ENCODE assay signal across 22 cellular contexts in the genomic region with DNA sequence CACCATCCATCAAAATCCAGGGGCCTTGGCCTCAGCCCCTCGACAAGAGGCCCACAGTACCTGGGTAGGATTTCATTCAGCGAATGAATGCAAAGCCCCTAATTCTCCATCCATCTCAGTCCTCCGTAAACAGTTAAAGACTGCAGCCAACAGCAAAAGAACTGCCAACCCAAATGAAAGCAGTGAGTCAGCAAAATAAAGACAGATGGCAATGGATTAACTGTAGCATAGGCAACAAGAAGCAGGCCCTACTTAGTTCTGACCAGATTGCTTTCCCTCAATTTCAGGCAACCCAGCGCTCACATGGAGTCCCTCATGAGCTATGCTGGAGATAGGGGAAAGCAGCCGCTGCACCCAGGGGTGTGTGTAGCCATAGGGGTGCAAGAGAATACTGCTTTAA. TPM values are rescaled to one million over a fixed set of nuclear protein-coding genes. Genes with fewer than 3 reads are reported as not detected.
DNase-seq lines count a peak whose midpoint lies in the region; ATAC-seq and TF ChIP-seq lines count a peak whose summit lies in the region.
"Had no signal": no experiment of that assay in that cellular context is flagged by ENCODE, and none has a peak within 500 bp of the region (broad histone marks: within the 10 kb centered on the region; RNA-seq: fewer than 3 reads in every experiment).

No MANE protein-coding gene starts in this region.

- H3K36me3 Mint-ChIP-seq in mesothelial cell of epicardium = peaks cover 3% of the 10 kb centered on the region
- no peaks in the 10 kb centered on the region for H3K36me3 Mint-ChIP-seq in natural killer cell treated with Interleukin-12 subunit alpha and Interleukin-12 subunit beta and Interleukin-15 and Interleukin-18, amount 100 ng/mL, for 72 hours
- H3K36me3 Mint-ChIP-seq: activated CD4-positive, alpha-beta memory T cell treated with anti-CD3 and anti-CD28 coated beads for 36 hours; activated naive CD4-positive, alpha-beta T cell treated with anti-CD3 and anti-CD28 coated beads, Interleukin-2, amount 50 U/mL, for 24 hours; naive thymus-derived CD4-positive, alpha-beta T cell had no signal

- H3K4me1 Mint-ChIP-seq in mesothelial cell of epicardium = peaks cover 6% of the 10 kb centered on the region
- H3K4me1 Mint-ChIP-seq in natural killer cell treated with Interleukin-12 subunit alpha and Interleukin-12 subunit beta and Interleukin-15 and Interleukin-18, amount 100 ng/mL, for 72 hours (ENCODE audit: low read depth in 2 of 2) = peaks cover 0 to 2% of the 10 kb centered on the region in 2 donors
- H3K4me1 Mint-ChIP-seq: naive thymus-derived CD4-positive, alpha-beta T cell had no signal

- no peak for ATAC-seq in HG03565 (IDR thresholded peaks at IDR 0.05; ENCODE audit: unreplicated experiment)
- no peak for ATAC-seq in natural killer cell treated with Interleukin-12 subunit alpha and Interleukin-12 subunit beta and Interleukin-15 and Interleukin-18, amount 100 ng/mL, for 72 hours
- ATAC-seq: heart left ventricle; lower lobe of right lung; naive thymus-derived CD4-positive, alpha-beta T cell had no signal

- H3K9me3 Mint-ChIP-seq in mesothelial cell of epicardium = peaks cover 40% of the 10 kb centered on the region
- H3K9me3 Mint-ChIP-seq in natural killer cell treated with Interleukin-12 subunit alpha and Interleukin-12 subunit beta and Interleukin-15 and Interleukin-18, amount 100 ng/mL, for 72 hours = no peaks in the 10 kb centered on the region
- H3K9me3 Mint-ChIP-seq: activated CD4-positive, alpha-beta memory T cell treated with anti-CD3 and anti-CD28 coated beads for 36 hours; activated naive CD4-positive, alpha-beta T cell treated with anti-CD3 and anti-CD28 coated beads, Interleukin-2, amount 50 U/mL, for 24 hours; T-helper 1 cell treated with Interleukin-12 subunit alpha and Interleukin-12 subunit beta and Interleukin-4 antibody, amounts not matched to agents 30 μg/mL and 1 μg/mL, for 36 hours had no signal

- no peaks in the 10 kb centered on the region for H3K27me3 Mint-ChIP-seq in mesothelial cell of epicardium (ENCODE audit: low read depth)
- peaks cover 14 to 30% of the 10 kb centered on the region in 2 donors for H3K27me3 Mint-ChIP-seq in natural killer cell treated with Interleukin-12 subunit alpha and Interleukin-12 subunit beta and Interleukin-15 and Interleukin-18, amount 100 ng/mL, for 72 hours

- no peak for TF ChIP-seq CTCF in mesothelial cell of epicardium (IDR thresholded peaks at IDR 0.05; ENCODE audit: unreplicated experiment)

- peak overlapping the region; percentile 20 for H3K27ac Mint-ChIP-seq in mesothelial cell of epicardium
- no peak overlapping the region for H3K27ac Mint-ChIP-seq in natural killer cell treated with Interleukin-12 subunit alpha and Interleukin-12 subunit beta and Interleukin-15 and Interleukin-18, amount 100 ng/mL, for 72 hours
- H3K27ac Mint-ChIP-seq: activated CD4-positive, alpha-beta memory T cell treated with anti-CD3 and anti-CD28 coated beads for 36 hours; activated naive CD4-positive, alpha-beta T cell treated with anti-CD3 and anti-CD28 coated beads, Interleukin-2, amount 50 U/mL, for 24 hours; activated T-cell treated with anti-CD3 and anti-CD28 coated beads, Interleukin-2, amount 50 U/mL, for 24 hours; naive thymus-derived CD4-positive, alpha-beta T cell; T-helper 1 cell treated with Interleukin-12 subunit alpha and Interleukin-12 subunit beta and Interleukin-4 antibody, amounts not matched to agents 30 μg/mL and 1 μg/mL, for 36 hours had no signal

- no peak overlapping the region for H3K4me3 Mint-ChIP-seq in mesothelial cell of epicardium
- H3K4me3 Mint-ChIP-seq in natural killer cell treated with Interleukin-12 subunit alpha and Interleukin-12 subunit beta and Interleukin-15 and Interleukin-18, amount 100 ng/mL, for 72 hours = no peak overlapping the region
- H3K4me3 Mint-ChIP-seq: activated CD4-positive, alpha-beta memory T cell treated with anti-CD3 and anti-CD28 coated beads for 36 hours; activated naive CD4-positive, alpha-beta T cell treated with anti-CD3 and anti-CD28 coated beads, Interleukin-2, amount 50 U/mL, for 24 hours; activated T-cell treated with anti-CD3 and anti-CD28 coated beads, Interleukin-2, amount 50 U/mL, for 24 hours; naive thymus-derived CD4-positive, alpha-beta T cell; T-helper 1 cell treated with Interleukin-12 subunit alpha and Interleukin-12 subunit beta and Interleukin-4 antibody, amounts not matched to agents 30 μg/mL and 1 μg/mL, for 36 hours had no signal

- peak; percentile 89 for DNase-seq in DMS 273 (lab: John Stamatoyannopoulos, UW; ENCODE audit: unreplicated experiment)
- peak; percentile 47 to 75 for DNase-seq in NCI-H446 (lab: John Stamatoyannopoulos, UW)
- peak; percentile 41 for DNase-seq in astrocyte of the hippocampus (ENCODE audit: low read depth, low spot score)
- no peak for DNase-seq in mesothelial cell of epicardium (ENCODE audit: low spot score in 2 of 2, unreplicated experiment in 2 of 2)
- DNase-seq in EL = no peak
- no peak for DNase-seq in natural killer cell treated with Interleukin-12 subunit alpha and Interleukin-12 subunit beta and Interleukin-15 and Interleukin-18, amount 100 ng/mL, for 72 hours (ENCODE audit: low spot score)
- no peak for DNase-seq in cortex of kidney (lab: John Stamatoyannopoulos, UW)
- DNase-seq: activated CD4-positive, alpha-beta memory T cell treated with anti-CD3 and anti-CD28 coated beads for 36 hours; activated T-cell treated with anti-CD3 and anti-CD28 coated beads, Interleukin-2, amount 50 U/mL, for 24 hours; brain microvascular endothelial cell; dermis blood vessel endothelial cell; heart left ventricle; lower lobe of right lung; naive thymus-derived CD4-positive, alpha-beta T cell; NCI-H187; SHP77; stimulated activated CD4-positive, alpha-beta T cell treated with anti-CD3 and anti-CD28 coated beads, Interleukin-2, amount 100 ng/mL, for 48 hours; substantia nigra had no signal

RNA-seq across cellular contexts. Expression of a gene that starts 21.4 kb away (rescaled TPM):
- total RNA-seq in mesothelial cell of epicardium = 10.1 to 14.5 TPM (median 10.4 TPM) in 3 replicates
- not detected for total RNA-seq in natural killer cell treated with Interleukin-12 subunit alpha and Interleukin-12 subunit beta and Interleukin-15 and Interleukin-18, amount 100 ng/mL, for 72 hours
- total RNA-seq: dermis blood vessel endothelial cell; epithelial cell of proximal tubule; lower lobe of right lung; naive thymus-derived CD4-positive, alpha-beta T cell had no signal

Comparison
In these comparisons a context has a peak if more than half of its experiments do, and no peak if none do; other contexts are left out.
1. DNase-seq: peak in DMS 273 (single experiment), NCI-H446 (2 of 2) and astrocyte of the hippocampus (single experiment); none in mesothelial cell of epicardium (0 of 2), EL (single experiment), natural killer cell treated with Interleukin-12 subunit alpha and Interleukin-12 subunit beta and Interleukin-15 and Interleukin-18, amount 100 ng/mL, for 72 hours (single experiment) and cortex of kidney (single experiment).